Comparison of ENCODE assay signal across 28 cellular contexts in the genomic region with DNA sequence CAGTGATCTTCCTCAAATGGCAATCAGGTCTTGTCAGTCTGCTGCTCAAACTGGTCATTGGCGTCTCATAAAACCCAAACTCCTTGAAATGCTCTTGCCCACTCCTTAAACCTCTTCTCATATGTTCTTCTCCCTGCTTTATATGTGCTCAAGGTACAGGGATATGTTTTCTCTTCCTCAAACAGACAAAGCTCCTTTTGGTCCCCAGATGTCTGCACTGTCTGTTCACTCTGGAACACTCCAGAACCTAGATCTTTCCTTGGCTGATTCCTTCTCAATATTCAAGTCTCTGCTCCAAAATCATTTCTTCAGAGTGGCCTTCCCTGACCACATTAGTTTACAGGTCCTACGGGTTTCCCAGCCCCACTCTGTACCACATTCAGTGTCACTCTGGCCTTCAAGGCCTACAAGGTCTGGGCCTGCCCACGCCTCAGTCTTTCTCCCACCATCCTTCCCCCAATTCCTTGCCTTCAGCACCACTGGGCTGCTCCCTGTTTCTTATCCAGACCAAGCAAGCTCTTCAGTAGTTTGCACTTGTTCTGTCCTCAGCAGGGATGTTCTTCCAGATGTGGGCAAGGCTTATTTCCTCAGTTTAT. TPM values are rescaled to one million over a fixed set of nuclear protein-coding genes. Genes with fewer than 3 reads are reported as not detected.
DNase-seq lines count a peak whose midpoint lies in the region; ATAC-seq and TF ChIP-seq lines count a peak whose summit lies in the region.
"Had no signal": no experiment of that assay in that cellular context is flagged by ENCODE, and none has a peak within 500 bp of the region (broad histone marks: within the 10 kb centered on the region; RNA-seq: fewer than 3 reads in every experiment).

No MANE protein-coding gene starts in this region.

- H3K27ac ChIP-seq in KOPT-K1 (ENCODE audit: low read depth, low read length, poor library complexity, severe bottlenecking) (peak overlapping the region; percentile 23), osteoblast (ENCODE audit: low read depth, low read length) (no peak overlapping the region), endodermal cell (ENCODE audit: low read depth, low read length) (no peak overlapping the region), adrenal gland (no peak overlapping the region)
- H3K27ac ChIP-seq: HL-60 had no signal

- no peak overlapping the region for H3K9ac ChIP-seq in endodermal cell (ENCODE audit: extremely low read depth, low read length, poor library complexity, severe bottlenecking)

- peaks cover 53% of the 10 kb centered on the region for H3K4me1 Mint-ChIP-seq in activated CD8-positive, alpha-beta memory T cell treated with anti-CD3 and anti-CD28 coated beads, Interleukin-2, amount 10 ng/mL, durations not matched to agents 7 days and 5 days
- no peaks in the 10 kb centered on the region for H3K4me1 Mint-ChIP-seq in endodermal cell
- H3K4me1 Mint-ChIP-seq: B cell had no signal

- H3K4me3 ChIP-seq in osteoblast (ENCODE audit: insufficient read depth, low read length), result no peak overlapping the region
- no peak overlapping the region for H3K4me3 ChIP-seq in endodermal cell (ENCODE audit: low read length)
- no peak overlapping the region for H3K4me3 ChIP-seq in adrenal gland
- H3K4me3 ChIP-seq: lung, spleen had no signal

- H3K79me2 ChIP-seq in osteoblast (ENCODE audit: insufficient read depth, low read length), result no peaks in the 10 kb centered on the region

- H3K27ac Mint-ChIP-seq in activated CD8-positive, alpha-beta memory T cell treated with anti-CD3 and anti-CD28 coated beads, Interleukin-2, amount 10 ng/mL, durations not matched to agents 7 days and 5 days, result peak overlapping the region; percentile 58
- H3K27ac Mint-ChIP-seq in activated naive CD4-positive, alpha-beta T cell treated with anti-CD3 and anti-CD28 coated beads, Interleukin-2, amount 50 U/mL, for 72 hours, result peak overlapping the region; percentile 15 to 74
- H3K27ac Mint-ChIP-seq in endodermal cell, result no peak overlapping the region
- H3K27ac Mint-ChIP-seq: B cell, type B pancreatic cell had no signal

- H3K4me3 Mint-ChIP-seq in activated CD8-positive, alpha-beta memory T cell treated with anti-CD3 and anti-CD28 coated beads, Interleukin-2, amount 10 ng/mL, durations not matched to agents 7 days and 5 days, result peak overlapping the region; percentile 28
- H3K4me3 Mint-ChIP-seq in endodermal cell, result no peak overlapping the region
- H3K4me3 Mint-ChIP-seq: B cell, type B pancreatic cell had no signal

- TF ChIP-seq POLR2A in adrenal gland (IDR thresholded peaks at IDR 0.05), result no peak

- no peak overlapping the region for H3K4me2 ChIP-seq in osteoblast (ENCODE audit: insufficient read depth, low read length)

- H2AFZ ChIP-seq in osteoblast (ENCODE audit: low read length), result peak overlapping the region; percentile 24

- no peaks in the 10 kb centered on the region for H4K20me1 ChIP-seq in osteoblast (ENCODE audit: insufficient read depth, low read length)

- DNase-seq in activated CD8-positive, alpha-beta memory T cell treated with anti-CD3 and anti-CD28 coated beads, Interleukin-2, amount 10 ng/mL, durations not matched to agents 7 days and 5 days, result no peak
- DNase-seq in activated CD8-positive, alpha-beta memory T cell treated with anti-CD3 and anti-CD28 coated beads, Interleukin-2, amount 50 U/mL, for 4 hours, result no peak
- no peak for DNase-seq in activated naive CD4-positive, alpha-beta T cell treated with anti-CD3 and anti-CD28 coated beads, Interleukin-2, amount 50 U/mL, for 72 hours (ENCODE audit: low spot score in 2 of 2)
- no peak for DNase-seq in osteoblast (ENCODE audit: insufficient read length, low spot score, missing footprints)
- DNase-seq in nucleus accumbens (lab: John Stamatoyannopoulos, UW), result no peak
- DNase-seq in endodermal cell, result no peak
- no peak for DNase-seq in adrenal gland
- DNase-seq: activated CD4-positive, alpha-beta T cell treated with anti-CD3 and anti-CD28 coated beads for 1 hour; amniotic stem cell; cortex of kidney; NCI-H446 treated with DMSO at 0.1 percent for 48 hours; PC-3; retina; SHP77 treated with DMSO at 0.1 percent for 48 hours; spleen; stimulated activated CD4-positive, alpha-beta T cell treated with anti-CD3 and anti-CD28 coated beads, Interleukin-4, amount 100 ng/mL, for 24 hours; SW 1271 had no signal

- intact Hi-C loops in adrenal gland (cut with DNase I), result no loop called here

- H3K9me3 ChIP-seq in KOPT-K1 (ENCODE audit: insufficient read depth, low read length, poor library complexity, severe bottlenecking), result peaks cover 12% of the 10 kb centered on the region
- H3K9me3 ChIP-seq in osteoblast (ENCODE audit: low read depth, low read length), result no peaks in the 10 kb centered on the region
- H3K9me3 ChIP-seq in endodermal cell (ENCODE audit: control insufficient read depth, low read length), result no peaks in the 10 kb centered on the region
- H3K9me3 ChIP-seq in adrenal gland (replicated peaks in 1 of 3), result no peaks in the 10 kb centered on the region
- H3K9me3 ChIP-seq: Caco-2, spleen had no signal

- H3K27me3 Mint-ChIP-seq in activated CD8-positive, alpha-beta memory T cell treated with anti-CD3 and anti-CD28 coated beads, Interleukin-2, amount 10 ng/mL, durations not matched to agents 7 days and 5 days, result no peaks in the 10 kb centered on the region
- no peaks in the 10 kb centered on the region for H3K27me3 Mint-ChIP-seq in endodermal cell (ENCODE audit: insufficient read depth)
- H3K27me3 Mint-ChIP-seq: B cell, type B pancreatic cell had no signal

- peaks cover 62% of the 10 kb centered on the region for H3K36me3 Mint-ChIP-seq in activated CD8-positive, alpha-beta memory T cell treated with anti-CD3 and anti-CD28 coated beads, Interleukin-2, amount 10 ng/mL, durations not matched to agents 7 days and 5 days
- peaks cover 16 to 37% of the 10 kb centered on the region in 2 donors for H3K36me3 Mint-ChIP-seq in activated naive CD4-positive, alpha-beta T cell treated with anti-CD3 and anti-CD28 coated beads, Interleukin-2, amount 50 U/mL, for 72 hours
- H3K36me3 Mint-ChIP-seq in endodermal cell (ENCODE audit: low read depth), result no peaks in the 10 kb centered on the region
- H3K36me3 Mint-ChIP-seq: type B pancreatic cell had no signal

- CTCF ChIA-PET in activated CD8-positive, alpha-beta memory T cell treated with anti-CD3 and anti-CD28 coated beads, Interleukin-2, amount 10 ng/mL, durations not matched to agents 7 days and 5 days (lab: Charles Lee), result interaction anchor here (0.6 to 1.3 kb wide), 3 partner anchors 12 to 42 kb away, joined by 3 to 4 read pairs (median 3); no protein-coding TSS in a partner anchor

- H3K36me3 ChIP-seq in KOPT-K1 (ENCODE audit: insufficient read depth, low read length) (peaks cover 55% of the 10 kb centered on the region), osteoblast (ENCODE audit: insufficient read depth, low read length) (no peaks in the 10 kb centered on the region), endodermal cell (ENCODE audit: control insufficient read depth, insufficient read depth, low read length) (no peaks in the 10 kb centered on the region), adrenal gland (replicated peaks in 1 of 2) (no peaks in the 10 kb centered on the region)
- H3K36me3 ChIP-seq: spleen had no signal

- 93 to 97% methylated on average over 3 of the region's 3 CpGs for WGBS in endodermal cell (ENCODE audit: insufficient coverage in 1 of 2, insufficient read length in 1 of 2), 2 experiments
- 80 to 87% (median 84%) methylated on average over 3 of the region's 3 CpGs for WGBS in adrenal gland, 4 donors

- H3K4me1 ChIP-seq in osteoblast (ENCODE audit: insufficient read depth, low read length) (no peaks in the 10 kb centered on the region), endodermal cell (ENCODE audit: control insufficient read depth, insufficient read depth, low read length) (no peaks in the 10 kb centered on the region), adrenal gland (replicated peaks in 1 of 2) (no peaks in the 10 kb centered on the region)
- H3K4me1 ChIP-seq: Caco-2 had no signal

- peaks cover 5% of the 10 kb centered on the region for H3K9me3 Mint-ChIP-seq in activated CD8-positive, alpha-beta memory T cell treated with anti-CD3 and anti-CD28 coated beads, Interleukin-2, amount 10 ng/mL, durations not matched to agents 7 days and 5 days (ENCODE audit: low read depth)
- H3K9me3 Mint-ChIP-seq in activated naive CD4-positive, alpha-beta T cell treated with anti-CD3 and anti-CD28 coated beads, Interleukin-2, amount 50 U/mL, for 72 hours, result peaks cover 0 to 13% of the 10 kb centered on the region in 2 donors
- H3K9me3 Mint-ChIP-seq in endodermal cell, result no peaks in the 10 kb centered on the region
- H3K9me3 Mint-ChIP-seq: type B pancreatic cell had no signal

- TF ChIP-seq CTCF in osteoblast (IDR thresholded peaks at IDR 0.05; ENCODE audit: extremely low read depth, low read depth, low read length) (no peak), endodermal cell (conservative IDR thresholded peaks at IDR 0.05) (no peak), adrenal gland (IDR thresholded peaks at IDR 0.05) (no peak)

- no peak for ATAC-seq in activated CD8-positive, alpha-beta memory T cell treated with anti-CD3 and anti-CD28 coated beads, Interleukin-2, amount 10 ng/mL, durations not matched to agents 7 days and 5 days
- peak in 1 of 2 donors; percentile 45 for ATAC-seq in activated naive CD4-positive, alpha-beta T cell treated with anti-CD3 and anti-CD28 coated beads, Interleukin-2, amount 50 U/mL, for 72 hours
- ATAC-seq: PC-3 had no signal

- no peaks in the 10 kb centered on the region for H3K27me3 ChIP-seq in osteoblast (ENCODE audit: insufficient read depth, low read length)
- H3K27me3 ChIP-seq in endodermal cell (ENCODE audit: control insufficient read depth, insufficient read depth, low read length, poor library complexity, severe bottlenecking), result no peaks in the 10 kb centered on the region
- H3K27me3 ChIP-seq in adrenal gland, result no peaks in the 10 kb centered on the region
- H3K27me3 ChIP-seq: spleen had no signal

RNA-seq across cellular contexts. Expression of a gene that starts 9.0 kb away (rescaled TPM):
- 100 to 1,000 TPM; 107 to 133 TPM for total RNA-seq in activated CD8-positive, alpha-beta memory T cell treated with anti-CD3 and anti-CD28 coated beads, Interleukin-2, amount 10 ng/mL, durations not matched to agents 7 days and 5 days
- 10 to 100 TPM; 11.0 to 50.8 TPM for total RNA-seq in activated naive CD4-positive, alpha-beta T cell treated with anti-CD3 and anti-CD28 coated beads, Interleukin-2, amount 50 U/mL, for 72 hours
- under 0.01 TPM in 2 replicates for total RNA-seq in osteoblast
- not detected for total RNA-seq in endodermal cell
- not detected for polyA plus RNA-seq in endodermal cell (2013, experiment 1 of 2)
- not detected for polyA plus RNA-seq in endodermal cell (2013, experiment 2 of 2)
- total RNA-seq in adrenal gland, result 1 to 10 TPM in 3 of 8 donors, under 1 TPM in 5; 0.14 to 2.6 (median 0.39) TPM
- under 1 TPM; 0.07 to 0.31 (median 0.16) TPM for polyA plus RNA-seq in adrenal gland
- total RNA-seq: bronchial epithelial cell, Caco-2, glomerular endothelial cell, kidney epithelial cell, M059J, osteocyte, PC-3 had no signal
